8 cellular contexts compared by ENCODE assay signal in genomic region chr17:3669548-3669947, GRCh38. TPM values are rescaled to one million over a fixed set of nuclear protein-coding genes. Genes with fewer than 3 reads are reported as not detected.
A peak's percentile ranks its signal among the peaks of the same experiment; 100 is the strongest.
DNase-seq lines count a peak whose midpoint lies in the region; ATAC-seq, FAIRE-seq and TF ChIP-seq lines count a peak whose summit lies in the region.

No MANE protein-coding gene starts in this region.

- peak overlapping the region; percentile 71 for H3K4me3 ChIP-seq in CD4-positive, CD25-positive, alpha-beta regulatory T cell (ENCODE audit: low read depth, low read length)
- H3K4me3 ChIP-seq in MM.1S (ENCODE audit: low read length) (peak overlapping the region; percentile 89), H1 (ENCODE audit: extremely low read depth in 1 of 4, insufficient read depth in 2 of 4, low read depth in 3 of 4, low read length in 4 of 4) (peak overlapping the region; percentile 79 to 94 (median 84)), neuronal stem cell (ENCODE audit: low read length in 2 of 2) (peak overlapping the region; percentile 94 to 97)

- H4K20me1 ChIP-seq in MM.1S (ENCODE audit: insufficient read depth, low read length) (no peaks in the 10 kb centered on the region), H1 (replicated peaks in 1 of 2; ENCODE audit: control insufficient read depth in 1 of 2, insufficient read depth in 2 of 2, low read length in 2 of 2) (peaks cover 0 to 7% of the 10 kb centered on the region in 2 experiments)

- no peaks in the 10 kb centered on the region for H3F3A ChIP-seq in MM.1S (ENCODE audit: insufficient read depth, low read length)

- H3K4ac ChIP-seq in H1 (replicated peaks; ENCODE audit: insufficient read length, low read depth, low read length) (no peak overlapping the region), neuronal stem cell (ENCODE audit: low read length) (no peak overlapping the region)

- H3K79me1 ChIP-seq in H1 (ENCODE audit: low read depth, low read length) (peaks cover 12% of the 10 kb centered on the region), neuronal stem cell (ENCODE audit: low read depth, low read length) (peaks cover 13% of the 10 kb centered on the region)

- H2BK5ac ChIP-seq in H1 (ENCODE audit: low read depth, low read length) = no peak overlapping the region
- no peak overlapping the region for H2BK5ac ChIP-seq in neuronal stem cell (ENCODE audit: low read length)

- peaks cover 12% of the 10 kb centered on the region; the same call in 1 of the 2 replicates for H3K23me2 ChIP-seq in H1 (ENCODE audit: low read depth, low read length)

- H2AFZ ChIP-seq in MM.1S (ENCODE audit: low read length) (no peak overlapping the region), H1 (ENCODE audit: low read length) (no peak overlapping the region), neuronal stem cell (ENCODE audit: low read length) (no peak overlapping the region)

- H3K23ac ChIP-seq in H1 (ENCODE audit: insufficient read length) = no peak overlapping the region
- no peak overlapping the region for H3K23ac ChIP-seq in neuronal stem cell (ENCODE audit: low read depth, low read length, poor library complexity)

- H3K9me3 ChIP-seq in CD4-positive, CD25-positive, alpha-beta regulatory T cell (ENCODE audit: control insufficient read depth in 2 of 2, low read length in 2 of 2) = no peaks in the 10 kb centered on the region
- H3K9me3 ChIP-seq in MM.1S (replicated peaks; ENCODE audit: insufficient read depth, low read length) = no peaks in the 10 kb centered on the region
- no peaks in the 10 kb centered on the region for H3K9me3 ChIP-seq in H1 (ENCODE audit: insufficient read depth in 2 of 2, low read depth in 1 of 2, low read length in 1 of 2)
- H3K9me3 ChIP-seq in neuronal stem cell (replicated peaks in 1 of 2; ENCODE audit: control insufficient read depth in 2 of 2, insufficient read depth in 1 of 2, low read depth in 1 of 2, low read length in 2 of 2) = no peaks in the 10 kb centered on the region

- no peaks in the 10 kb centered on the region for H3K36me3 Mint-ChIP-seq in CD4-positive, CD25-positive, alpha-beta regulatory T cell

- DNase-seq in CD4-positive, CD25-positive, alpha-beta regulatory T cell = no peak
- DNase-seq in MM.1S (peak; percentile 6), H1 (ENCODE audit: low read depth in 1 of 2, low spot score in 2 of 2) (no peak), neuronal stem cell (ENCODE audit: low spot score) (no peak), globus pallidus (ENCODE audit: low spot score) (no peak), islet precursor cell (no peak)

- H3K18ac ChIP-seq in H1 (ENCODE audit: extremely low read depth, low read length) = no peak overlapping the region
- H3K18ac ChIP-seq in neuronal stem cell (ENCODE audit: low read length) = no peak overlapping the region

- H3K56ac ChIP-seq in H1 (replicated peaks; ENCODE audit: insufficient read length, low read depth, low read length) = no peak overlapping the region

- no peak overlapping the region for H4K5ac ChIP-seq in H1 (ENCODE audit: insufficient read length, low read depth, low read length)

- no peak for TF ChIP-seq POLR2A in H1 (IDR thresholded peaks at IDR 0.05; ENCODE audit: control extremely low read depth in 1 of 2, low read depth in 2 of 2, low read length in 2 of 2)

- TF ChIP-seq EP300 in H1 (IDR thresholded peaks at IDR 0.05; ENCODE audit: borderline replicate concordance in 1 of 2, low read depth in 2 of 2, low read length in 2 of 2) = no peak

- no peaks in the 10 kb centered on the region for H3K36me3 ChIP-seq in CD4-positive, CD25-positive, alpha-beta regulatory T cell (ENCODE audit: control insufficient read depth, insufficient read depth, low read length)
- H3K36me3 ChIP-seq in MM.1S (replicated peaks; ENCODE audit: insufficient read depth, low read length) = no peaks in the 10 kb centered on the region
- no peaks in the 10 kb centered on the region; a peak in 1 of 8 replicates for H3K36me3 ChIP-seq in H1 (ENCODE audit: control insufficient read depth in 2 of 4, insufficient read depth in 4 of 4, low read length in 3 of 4)
- H3K36me3 ChIP-seq in neuronal stem cell (replicated peaks in 1 of 2; ENCODE audit: control insufficient read depth in 2 of 2, insufficient read depth in 2 of 2, low read length in 2 of 2) = peaks cover 5 to 25% of the 10 kb centered on the region in 2 donors

- no peak for FAIRE-seq in H1 (lab: Jason Lieb, UNC)

- TF ChIP-seq RAD21 in H1 (IDR thresholded peaks at IDR 0.05 in 1 of 2, conservative IDR thresholded peaks at IDR 0.05 in 1 of 2; ENCODE audit: low read depth in 2 of 2, low read length in 2 of 2) = no peak

- no peaks in the 10 kb centered on the region for H3K9me2 ChIP-seq in MM.1S (replicated peaks; ENCODE audit: insufficient read depth, low read length)

- no peaks in the 10 kb centered on the region for H3K27me3 ChIP-seq in CD4-positive, CD25-positive, alpha-beta regulatory T cell (ENCODE audit: control insufficient read depth, insufficient read depth, low read length)
- H3K27me3 ChIP-seq in MM.1S (replicated peaks; ENCODE audit: insufficient read depth, low read length) (no peaks in the 10 kb centered on the region), H1 (replicated peaks in 1 of 4; ENCODE audit: control insufficient read depth in 3 of 4, extremely low read depth in 1 of 4, insufficient read depth in 3 of 4, low read length in 3 of 4) (no peaks in the 10 kb centered on the region), neuronal stem cell (ENCODE audit: control insufficient read depth in 3 of 3, insufficient read depth in 3 of 3, low read depth in 1 of 3, low read length in 3 of 3) (no peaks in the 10 kb centered on the region)

- H3K79me2 ChIP-seq in MM.1S (ENCODE audit: low read length) = peaks cover 26% of the 10 kb centered on the region
- peaks cover 3 to 28% of the 10 kb centered on the region in 2 experiments; a peak in 3 of 4 replicates for H3K79me2 ChIP-seq in H1 (ENCODE audit: control insufficient read depth in 1 of 2, insufficient read depth in 2 of 2, low read length in 2 of 2)

- TF ChIP-seq CTCF in MM.1S (IDR thresholded peaks at IDR 0.05; ENCODE audit: low read length) (no peak), H1 (IDR thresholded peaks at IDR 0.05; ENCODE audit: control extremely low read depth in 1 of 3, insufficient read depth in 1 of 3, low read depth in 1 of 3, low read length in 3 of 3) (no peak)

- peaks cover 20% of the 10 kb centered on the region for H3K4me1 ChIP-seq in CD4-positive, CD25-positive, alpha-beta regulatory T cell (ENCODE audit: control insufficient read depth, insufficient read depth, low read length, poor library complexity, severe bottlenecking)
- H3K4me1 ChIP-seq in MM.1S (ENCODE audit: low read length) (peaks cover 3% of the 10 kb centered on the region; the same call in 1 of the 2 replicates), H1 (replicated peaks in 1 of 4; ENCODE audit: control insufficient read depth in 3 of 4, insufficient read depth in 4 of 4, low read length in 3 of 4) (peaks cover 3 to 7% (median 5%) of the 10 kb centered on the region in 4 experiments), neuronal stem cell (ENCODE audit: control insufficient read depth in 2 of 2, insufficient read depth in 1 of 2, low read depth in 1 of 2, low read length in 2 of 2) (peaks cover 11 to 14% of the 10 kb centered on the region in 2 donors)

- no peak overlapping the region for H2BK120ac ChIP-seq in H1 (replicated peaks; ENCODE audit: low read depth, low read length)
- H2BK120ac ChIP-seq in neuronal stem cell (ENCODE audit: low read depth, low read length) = no peak overlapping the region

- H2BK20ac ChIP-seq in H1 (ENCODE audit: low read length) = no peak overlapping the region

- H3K27ac Mint-ChIP-seq in CD4-positive, CD25-positive, alpha-beta regulatory T cell = peak overlapping the region; percentile 48 to 92 (median 87)

- peak overlapping the region; percentile 83 for H3K9ac ChIP-seq in MM.1S (ENCODE audit: low read length)
- peak overlapping the region in 3 of 4 experiments; percentile 91 to 93 (median 93); a peak in 6 of 7 replicates for H3K9ac ChIP-seq in H1 (replicated peaks in 1 of 4; ENCODE audit: extremely low read depth in 1 of 4, low read depth in 3 of 4, low read length in 3 of 4)
- H3K9ac ChIP-seq in neuronal stem cell (ENCODE audit: low read depth, low read length, poor library complexity) = no peak overlapping the region

- H2BK12ac ChIP-seq in H1 (ENCODE audit: low read depth, low read length) (no peak overlapping the region), neuronal stem cell (ENCODE audit: low read length) (no peak overlapping the region)

- H3K27me3 Mint-ChIP-seq in CD4-positive, CD25-positive, alpha-beta regulatory T cell = no peaks in the 10 kb centered on the region

- POLR2A ChIA-PET in H1 (lab: Charles Lee; ENCODE audit: partially characterized antibody) = interaction anchor here (1.1 to 12.7 kb wide), 4 partner anchors 9 to 33 kb away, joined by 3 to 194 read pairs (median 12); partner anchors contain the start of genes CTNS and SHPK

- CTCF ChIA-PET in H1 (lab: Charles Lee; ENCODE audit: partially characterized antibody) = interaction anchor here (1.5 to 5.7 kb wide), 3 partner anchors 13 to 22 kb away, joined by 3 to 34 read pairs (median 6); no protein-coding TSS in a partner anchor

- H3K27ac ChIP-seq in CD4-positive, CD25-positive, alpha-beta regulatory T cell (ENCODE audit: insufficient read depth, low read length, poor library complexity, severe bottlenecking) = peak overlapping the region; percentile 71
- H3K27ac ChIP-seq in MM.1S (ENCODE audit: low read length) (no peak overlapping the region), H1 (ENCODE audit: low read depth, low read length) (no peak overlapping the region), neuronal stem cell (replicated peaks; ENCODE audit: low read length) (no peak overlapping the region)

- H3K14ac ChIP-seq in H1 (ENCODE audit: insufficient read length) (no peak overlapping the region), neuronal stem cell (ENCODE audit: low read length) (no peak overlapping the region)

- H2AK5ac ChIP-seq in H1 (ENCODE audit: low read depth, low read length) (no peak overlapping the region), neuronal stem cell (ENCODE audit: low read depth, low read length) (no peak overlapping the region)

- H3K4me3 Mint-ChIP-seq in CD4-positive, CD25-positive, alpha-beta regulatory T cell = peak overlapping the region; percentile 91 to 97 (median 95)

- H3K4me2 ChIP-seq in MM.1S (ENCODE audit: low read depth, low read length) (peak overlapping the region; percentile 98), H1 (ENCODE audit: insufficient read depth in 1 of 2, low read depth in 2 of 2, low read length in 2 of 2) (peak overlapping the region; percentile 73 to 76), neuronal stem cell (ENCODE audit: insufficient read depth, low read length, poor library complexity, severe bottlenecking) (peak overlapping the region; percentile 72)

- WGBS in H1 (ENCODE audit: extremely low coverage in 1 of 2, insufficient coverage in 1 of 2, insufficient read length in 1 of 2, insufficient replicate concordance in 2 of 2, low coverage in 1 of 2, low lambda C conversion rate in 2 of 2, missing lambda C conversion rate in 1 of 2), 2 experiments = 61% methylated on average over 12 of the region's 12 CpGs; no CpG with 5 or more reads in 1 of the 2 experiments
- WGBS in neuronal stem cell (ENCODE audit: extremely low coverage in 2 of 2, insufficient read length in 2 of 2, insufficient replicate concordance in 1 of 2), 2 donors = no CpG with 5 or more reads among the region's 12 CpGs

- H2BK15ac ChIP-seq in H1 (ENCODE audit: low read length) = no peak overlapping the region
- no peak overlapping the region for H2BK15ac ChIP-seq in neuronal stem cell (ENCODE audit: low read length)

- peaks cover 5 to 40% (median 28%) of the 10 kb centered on the region in 4 donors for H3K4me1 Mint-ChIP-seq in CD4-positive, CD25-positive, alpha-beta regulatory T cell

- ATAC-seq in CD4-positive, CD25-positive, alpha-beta regulatory T cell (ENCODE audit: low read depth in 2 of 2) = no peak
- ATAC-seq in HG03439 (IDR thresholded peaks at IDR 0.05; ENCODE audit: unreplicated experiment) (no peak), esophagus mucosa (no peak)

- H4K91ac ChIP-seq in H1 (replicated peaks; ENCODE audit: insufficient read length, low read length) (no peak overlapping the region), neuronal stem cell (ENCODE audit: low read depth, low read length, poor library complexity) (no peak overlapping the region)

- H3K9me3 Mint-ChIP-seq in CD4-positive, CD25-positive, alpha-beta regulatory T cell = no peaks in the 10 kb centered on the region

- no peak overlapping the region for H4K8ac ChIP-seq in H1 (ENCODE audit: extremely low read depth, insufficient read depth, low read length)
- no peak overlapping the region for H4K8ac ChIP-seq in neuronal stem cell (ENCODE audit: low read depth, low read length)

RNA-seq across cellular contexts. Expression of gene EMC6, which starts 0.9 kb away (rescaled TPM):
- 27.2 TPM for total RNA-seq in CD4-positive, CD25-positive, alpha-beta regulatory T cell
- polyA plus RNA-seq in CD4-positive, CD25-positive, alpha-beta regulatory T cell = 100 to 1,000 TPM; 112 to 125 (median 117) TPM
- 81.5 and 86.5 TPM in 2 replicates for total RNA-seq in H1 (2021; fragmentation: NEBNext Ultra II Directional; extraction: Animal tissue kit (Norgen Biotek cat#: 25700))
- 193 and 201 TPM in 2 replicates for polyA plus RNA-seq in H1 (2011; rRNA removed)
- 142 TPM for polyA plus RNA-seq in H1 (2011; cell fraction: cytosol; rRNA removed)
- polyA plus RNA-seq in H1 (2011; cell fraction: nucleus; rRNA removed) = 66.9 TPM
- polyA plus RNA-seq in H1 (2012, experiment 1 of 2) = 63.1 to 87.1 TPM (median 69.6 TPM) in 4 replicates
- 188 TPM for polyA plus RNA-seq in H1 (2012, experiment 2 of 2)
- polyA plus RNA-seq in H1 (2013, experiment 1 of 2) = 195 TPM
- polyA plus RNA-seq in H1 (2013, experiment 2 of 2) = 204 TPM
- polyA minus RNA-seq in H1 (2011; rRNA and poly(A)+ RNA removed) = 7.8 and 11.7 TPM in 2 replicates
- 45.8 TPM for polyA minus RNA-seq in H1 (2011; cell fraction: cytosol; rRNA and poly(A)+ RNA removed)
- 29.2 TPM for polyA minus RNA-seq in H1 (2011; cell fraction: nucleus; rRNA and poly(A)+ RNA removed)
- 122 TPM for polyA plus RNA-seq in neuronal stem cell (2013, experiment 1 of 2)
- polyA plus RNA-seq in neuronal stem cell (2013, experiment 2 of 2) = 117 TPM
- total RNA-seq in esophagus mucosa = 35.0 TPM

RNA-seq across cellular contexts. Expression of gene TAX1BP3, which starts 1.2 kb away (rescaled TPM):
- total RNA-seq in CD4-positive, CD25-positive, alpha-beta regulatory T cell = 14.9 TPM
- polyA plus RNA-seq in CD4-positive, CD25-positive, alpha-beta regulatory T cell = 10 to 100 TPM; 33.2 to 43.6 (median 35.7) TPM
- total RNA-seq in H1 (2021; fragmentation: NEBNext Ultra II Directional; extraction: Animal tissue kit (Norgen Biotek cat#: 25700)) = 81.8 and 83.5 TPM in 2 replicates
- polyA plus RNA-seq in H1 (2011; rRNA removed) = 65.3 and 87.8 TPM in 2 replicates
- polyA plus RNA-seq in H1 (2011; cell fraction: cytosol; rRNA removed) = 57.7 TPM
- 65.3 TPM for polyA plus RNA-seq in H1 (2011; cell fraction: nucleus; rRNA removed)
- 52.0 to 62.8 TPM (median 59.9 TPM) in 4 replicates for polyA plus RNA-seq in H1 (2012, experiment 1 of 2)
- 59.4 TPM for polyA plus RNA-seq in H1 (2012, experiment 2 of 2)
- 43.5 TPM for polyA plus RNA-seq in H1 (2013, experiment 1 of 2)
- polyA plus RNA-seq in H1 (2013, experiment 2 of 2) = 41.3 TPM
- 24.4 and 26.0 TPM in 2 replicates for polyA minus RNA-seq in H1 (2011; rRNA and poly(A)+ RNA removed)
- 40.2 TPM for polyA minus RNA-seq in H1 (2011; cell fraction: cytosol; rRNA and poly(A)+ RNA removed)
- polyA minus RNA-seq in H1 (2011; cell fraction: nucleus; rRNA and poly(A)+ RNA removed) = 31.9 TPM
- polyA plus RNA-seq in neuronal stem cell (2013, experiment 1 of 2) = 39.2 TPM
- 37.4 TPM for polyA plus RNA-seq in neuronal stem cell (2013, experiment 2 of 2)
- 209 TPM for total RNA-seq in esophagus mucosa

RNA-seq across cellular contexts. Expression of gene P2RX5, which starts 26.4 kb away (rescaled TPM):
- 16.7 TPM for total RNA-seq in CD4-positive, CD25-positive, alpha-beta regulatory T cell
- 10 to 100 TPM; 11.8 to 21.0 (median 14.5) TPM for polyA plus RNA-seq in CD4-positive, CD25-positive, alpha-beta regulatory T cell
- total RNA-seq in H1 (2021; fragmentation: NEBNext Ultra II Directional; extraction: Animal tissue kit (Norgen Biotek cat#: 25700)) = 15.5 and 15.6 TPM in 2 replicates
- polyA plus RNA-seq in H1 (2011; rRNA removed) = 12.0 and 14.2 TPM in 2 replicates
- 11.7 TPM for polyA plus RNA-seq in H1 (2011; cell fraction: cytosol; rRNA removed)
- 16.5 TPM for polyA plus RNA-seq in H1 (2011; cell fraction: nucleus; rRNA removed)
- 12.6 to 18.3 TPM (median 15.5 TPM) in 4 replicates for polyA plus RNA-seq in H1 (2012, experiment 1 of 2)
- polyA plus RNA-seq in H1 (2012, experiment 2 of 2) = 17.0 TPM
- polyA plus RNA-seq in H1 (2013, experiment 1 of 2) = 9.6 TPM
- 10.6 TPM for polyA plus RNA-seq in H1 (2013, experiment 2 of 2)
- 11.4 and 14.2 TPM in 2 replicates for polyA minus RNA-seq in H1 (2011; rRNA and poly(A)+ RNA removed)
- polyA minus RNA-seq in H1 (2011; cell fraction: cytosol; rRNA and poly(A)+ RNA removed) = 6.0 TPM
- 6.3 TPM for polyA minus RNA-seq in H1 (2011; cell fraction: nucleus; rRNA and poly(A)+ RNA removed)
- polyA plus RNA-seq in neuronal stem cell (2013, experiment 1 of 2) = 0.31 TPM
- polyA plus RNA-seq in neuronal stem cell (2013, experiment 2 of 2) = 0.43 TPM
- total RNA-seq in esophagus mucosa = 0.72 TPM

RNA-seq across cellular contexts. Expression of gene CTNS, which starts 33.0 kb away (rescaled TPM):
- 10.0 TPM for total RNA-seq in CD4-positive, CD25-positive, alpha-beta regulatory T cell
- polyA plus RNA-seq in CD4-positive, CD25-positive, alpha-beta regulatory T cell = 10 to 100 TPM; 10.2 to 11.5 (median 10.4) TPM
- 12.9 and 16.4 TPM in 2 replicates for total RNA-seq in H1 (2021; fragmentation: NEBNext Ultra II Directional; extraction: Animal tissue kit (Norgen Biotek cat#: 25700))
- polyA plus RNA-seq in H1 (2011; rRNA removed) = 11.6 and 13.1 TPM in 2 replicates
- polyA plus RNA-seq in H1 (2011; cell fraction: cytosol; rRNA removed) = 11.9 TPM
- 22.3 TPM for polyA plus RNA-seq in H1 (2011; cell fraction: nucleus; rRNA removed)
- 13.0 to 16.4 TPM (median 15.1 TPM) in 4 replicates for polyA plus RNA-seq in H1 (2012, experiment 1 of 2)
- 19.1 TPM for polyA plus RNA-seq in H1 (2012, experiment 2 of 2)
- 22.0 TPM for polyA plus RNA-seq in H1 (2013, experiment 1 of 2)
- polyA plus RNA-seq in H1 (2013, experiment 2 of 2) = 21.1 TPM
- polyA minus RNA-seq in H1 (2011; rRNA and poly(A)+ RNA removed) = 12.1 and 12.4 TPM in 2 replicates
- polyA minus RNA-seq in H1 (2011; cell fraction: cytosol; rRNA and poly(A)+ RNA removed) = 6.5 TPM
- 13.1 TPM for polyA minus RNA-seq in H1 (2011; cell fraction: nucleus; rRNA and poly(A)+ RNA removed)
- 12.5 TPM for polyA plus RNA-seq in neuronal stem cell (2013, experiment 1 of 2)
- 12.7 TPM for polyA plus RNA-seq in neuronal stem cell (2013, experiment 2 of 2)
- total RNA-seq in esophagus mucosa = 4.9 TPM

RNA-seq across cellular contexts. Expression of gene SHPK, which starts 33.5 kb away (rescaled TPM):
- total RNA-seq in CD4-positive, CD25-positive, alpha-beta regulatory T cell = 7.5 TPM
- 1 to 10 TPM; 6.1 to 8.5 (median 6.8) TPM for polyA plus RNA-seq in CD4-positive, CD25-positive, alpha-beta regulatory T cell
- 36.7 and 37.3 TPM in 2 replicates for total RNA-seq in H1 (2021; fragmentation: NEBNext Ultra II Directional; extraction: Animal tissue kit (Norgen Biotek cat#: 25700))
- polyA plus RNA-seq in H1 (2011; rRNA removed) = 28.6 and 35.5 TPM in 2 replicates
- polyA plus RNA-seq in H1 (2011; cell fraction: cytosol; rRNA removed) = 31.3 TPM
- polyA plus RNA-seq in H1 (2011; cell fraction: nucleus; rRNA removed) = 30.6 TPM
- polyA plus RNA-seq in H1 (2012, experiment 1 of 2) = 23.2 to 29.6 TPM (median 26.8 TPM) in 4 replicates
- 30.1 TPM for polyA plus RNA-seq in H1 (2012, experiment 2 of 2)
- 17.8 TPM for polyA plus RNA-seq in H1 (2013, experiment 1 of 2)
- polyA plus RNA-seq in H1 (2013, experiment 2 of 2) = 18.5 TPM
- polyA minus RNA-seq in H1 (2011; rRNA and poly(A)+ RNA removed) = 52.4 and 60.5 TPM in 2 replicates
- 28.8 TPM for polyA minus RNA-seq in H1 (2011; cell fraction: cytosol; rRNA and poly(A)+ RNA removed)
- polyA minus RNA-seq in H1 (2011; cell fraction: nucleus; rRNA and poly(A)+ RNA removed) = 26.7 TPM
- 13.9 TPM for polyA plus RNA-seq in neuronal stem cell (2013, experiment 1 of 2)
- polyA plus RNA-seq in neuronal stem cell (2013, experiment 2 of 2) = 14.1 TPM
- total RNA-seq in esophagus mucosa = 11.2 TPM
